In the genomic region with DNA sequence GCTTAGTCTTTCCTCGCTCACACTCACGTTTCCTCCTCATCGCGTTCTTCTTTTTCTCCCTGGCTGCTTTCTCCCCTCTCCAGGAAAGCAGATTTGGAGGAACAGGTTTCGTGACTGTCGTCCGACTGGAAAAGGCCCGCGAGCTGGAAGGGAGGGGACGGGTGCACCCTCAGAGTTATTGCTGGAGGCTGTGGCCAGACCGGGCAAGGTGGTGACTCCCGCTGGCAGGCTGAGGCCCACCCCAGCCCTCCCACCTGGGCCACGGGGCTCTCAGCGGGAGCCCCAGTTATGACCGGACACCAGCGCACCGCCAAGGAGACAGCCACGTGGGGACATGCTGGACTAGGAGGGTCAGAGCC, we compare ENCODE assay signal across 8 cellular contexts. TPM values are rescaled to one million over a fixed set of nuclear protein-coding genes. Genes with fewer than 3 reads are reported as not detected.
DNase-seq lines count a peak whose midpoint lies in the region; ATAC-seq and TF ChIP-seq lines count a peak whose summit lies in the region.
"Not testable (repeated sequence)": the region's sequence is repeated elsewhere in the genome, so short reads cannot be mapped to it uniquely, and the experiment has no call there.

No MANE protein-coding gene starts in this region.

- DNase-seq in AG10803 (ENCODE audit: low read depth); HFF-Myc (ENCODE audit: extremely low read depth, low read depth); adipocyte (ENCODE audit: low read depth); endothelial cell (ENCODE audit: low spot score); natural killer cell treated with Interleukin-12 subunit alpha and Interleukin-12 subunit beta and Interleukin-15 and Interleukin-18, amount 100 ng/mL, for 72 hours (ENCODE audit: low spot score); spleen: not testable (repeated sequence)

- H3K4me1 ChIP-seq in adipocyte (ENCODE audit: control insufficient read depth, insufficient read depth, low read length); iPS-15b (ENCODE audit: control insufficient read depth, insufficient read depth, low read length): not testable (repeated sequence)
- H3K4me1 ChIP-seq in spleen, result peaks cover 12 to 25% (median 18%) of the 10 kb centered on the region in 6 donors

- not testable (repeated sequence) for H3K9me3 ChIP-seq in adipocyte (ENCODE audit: control insufficient read depth, low read length); iPS-15b (ENCODE audit: control insufficient read depth, insufficient read depth, low read length); spleen

- peaks cover 44% of the 10 kb centered on the region for H3K27me3 Mint-ChIP-seq in T-helper 1 cell treated with Interleukin-12 subunit alpha and Interleukin-12 subunit beta and Interleukin-4 antibody, amounts not matched to agents 30 μg/mL and 1 μg/mL, for 36 hours (ENCODE audit: low read depth)
- not testable (repeated sequence) for H3K27me3 Mint-ChIP-seq in endothelial cell (ENCODE audit: unreplicated experiment)
- H3K27me3 Mint-ChIP-seq in natural killer cell treated with Interleukin-12 subunit alpha and Interleukin-12 subunit beta and Interleukin-15 and Interleukin-18, amount 100 ng/mL, for 72 hours, result peaks cover 31 to 39% of the 10 kb centered on the region in 2 donors

- 8 to 20% (median 12%) methylated on average over 16 to 18 of the region's 18 CpGs for WGBS in spleen, 5 donors

- not testable (repeated sequence) for TF ChIP-seq CTCF in AG10803 (conservative IDR thresholded peaks at IDR 0.05; ENCODE audit: low read length); HFF-Myc (IDR thresholded peaks at IDR 0.05; ENCODE audit: low read depth, low read length, missing control alignments); endothelial cell (IDR thresholded peaks at IDR 0.05; ENCODE audit: unreplicated experiment); spleen (IDR thresholded peaks at IDR 0.05 in 8 of 11, conservative IDR thresholded peaks at IDR 0.05 in 3 of 11)

- intact Hi-C loops in spleen (cut with DNase I; ENCODE audit: low total_unique reads), result not testable (repeated sequence)

- peaks cover 11% of the 10 kb centered on the region for H3K4me1 Mint-ChIP-seq in T-helper 1 cell treated with Interleukin-12 subunit alpha and Interleukin-12 subunit beta and Interleukin-4 antibody, amounts not matched to agents 30 μg/mL and 1 μg/mL, for 36 hours (ENCODE audit: low read depth)
- not testable (repeated sequence) for H3K4me1 Mint-ChIP-seq in endothelial cell (ENCODE audit: unreplicated experiment); natural killer cell treated with Interleukin-12 subunit alpha and Interleukin-12 subunit beta and Interleukin-15 and Interleukin-18, amount 100 ng/mL, for 72 hours (ENCODE audit: low read depth in 2 of 2)

- not testable (repeated sequence) for H3K27ac ChIP-seq in spleen

- H3K36me3 Mint-ChIP-seq in T-helper 1 cell treated with Interleukin-12 subunit alpha and Interleukin-12 subunit beta and Interleukin-4 antibody, amounts not matched to agents 30 μg/mL and 1 μg/mL, for 36 hours (ENCODE audit: low read depth); endothelial cell (ENCODE audit: low read depth, unreplicated experiment); natural killer cell treated with Interleukin-12 subunit alpha and Interleukin-12 subunit beta and Interleukin-15 and Interleukin-18, amount 100 ng/mL, for 72 hours: not testable (repeated sequence)

- H3K9me3 Mint-ChIP-seq in T-helper 1 cell treated with Interleukin-12 subunit alpha and Interleukin-12 subunit beta and Interleukin-4 antibody, amounts not matched to agents 30 μg/mL and 1 μg/mL, for 36 hours; endothelial cell (ENCODE audit: unreplicated experiment); natural killer cell treated with Interleukin-12 subunit alpha and Interleukin-12 subunit beta and Interleukin-15 and Interleukin-18, amount 100 ng/mL, for 72 hours: not testable (repeated sequence)

- H3K27me3 ChIP-seq in adipocyte (replicated peaks; ENCODE audit: control insufficient read depth, insufficient read depth, low read length), result peaks cover 34% of the 10 kb centered on the region
- peaks cover 22% of the 10 kb centered on the region for H3K27me3 ChIP-seq in iPS-15b (ENCODE audit: control insufficient read depth, insufficient read depth, low read length)
- peaks cover 0 to 94% (median 36%) of the 10 kb centered on the region in 7 donors for H3K27me3 ChIP-seq in spleen (replicated peaks in 1 of 7)

- not testable (repeated sequence) for H3K36me3 ChIP-seq in adipocyte (ENCODE audit: control insufficient read depth, insufficient read depth, low read length, severe bottlenecking); iPS-15b (ENCODE audit: control insufficient read depth, insufficient read depth, low read length); spleen

- peak overlapping the region; percentile 46 for H3K9ac ChIP-seq in adipocyte (ENCODE audit: low read length)
- H3K9ac ChIP-seq in iPS-15b (ENCODE audit: low read depth, low read length), result not testable (repeated sequence)

- not testable (repeated sequence) for TF ChIP-seq POLR2A in spleen (IDR thresholded peaks at IDR 0.05)

- not testable (repeated sequence) for H3K27ac Mint-ChIP-seq in T-helper 1 cell treated with Interleukin-12 subunit alpha and Interleukin-12 subunit beta and Interleukin-4 antibody, amounts not matched to agents 30 μg/mL and 1 μg/mL, for 36 hours; endothelial cell (ENCODE audit: unreplicated experiment); natural killer cell treated with Interleukin-12 subunit alpha and Interleukin-12 subunit beta and Interleukin-15 and Interleukin-18, amount 100 ng/mL, for 72 hours

- peak overlapping the region; percentile 73 for H3K4me3 Mint-ChIP-seq in T-helper 1 cell treated with Interleukin-12 subunit alpha and Interleukin-12 subunit beta and Interleukin-4 antibody, amounts not matched to agents 30 μg/mL and 1 μg/mL, for 36 hours
- peak overlapping the region; percentile 74 for H3K4me3 Mint-ChIP-seq in endothelial cell (ENCODE audit: unreplicated experiment)
- H3K4me3 Mint-ChIP-seq in natural killer cell treated with Interleukin-12 subunit alpha and Interleukin-12 subunit beta and Interleukin-15 and Interleukin-18, amount 100 ng/mL, for 72 hours, result peak overlapping the region; percentile 38

- H3K4me3 ChIP-seq in AG10803 (ENCODE audit: low read length) (peak overlapping the region; percentile 57), HFF-Myc (replicated peaks; ENCODE audit: low read depth, low read length) (peak overlapping the region; percentile 45), adipocyte (ENCODE audit: low read length) (peak overlapping the region; percentile 81), iPS-15b (ENCODE audit: low read depth, low read length) (peak overlapping the region; percentile 79), spleen (peak overlapping the region in 7 of 8 donors; percentile 23 to 68 (median 40))

- peak in 1 of 2 donors; percentile 54 for ATAC-seq in natural killer cell treated with Interleukin-12 subunit alpha and Interleukin-12 subunit beta and Interleukin-15 and Interleukin-18, amount 100 ng/mL, for 72 hours

RNA-seq across cellular contexts. Expression of gene LAMP3, which starts 17.0 kb away (rescaled TPM):
- total RNA-seq in endothelial cell (ENCODE audit: unreplicated experiment), result not detected
- total RNA-seq in natural killer cell treated with Interleukin-12 subunit alpha and Interleukin-12 subunit beta and Interleukin-15 and Interleukin-18, amount 100 ng/mL, for 72 hours, result under 1 TPM; 0.36 to 0.70 TPM
- 1 to 10 TPM in 6 of 7 donors, under 1 TPM in 1; 0.51 to 6.2 (median 1.5) TPM for total RNA-seq in spleen
- polyA plus RNA-seq in spleen, result 10 to 100 TPM in 1 of 3 donors, 1 to 10 TPM in 1, under 1 TPM in 1; 0.83 to 11.1 (median 7.7) TPM
